In genomic region chr2:104702451-104702850, GRCh38 we compare ENCODE assay signal across 16 cellular contexts.
DNase-seq lines count a peak whose midpoint lies in the region; ATAC-seq and TF ChIP-seq lines count a peak whose summit lies in the region.
"Had no signal": no experiment of that assay in that cellular context is flagged by ENCODE, and none has a peak within 500 bp of the region (broad histone marks: within the 10 kb centered on the region; RNA-seq: fewer than 3 reads in every experiment).

No MANE protein-coding gene starts in this region.

- no peaks in the 10 kb centered on the region for H3K36me3 Mint-ChIP-seq in activated naive CD4-positive, alpha-beta T cell treated with anti-CD3 and anti-CD28 coated beads, Interleukin-2, amount 10 ng/mL, durations not matched to agents 7 days and 5 days
- H3K36me3 Mint-ChIP-seq in mesothelial cell of epicardium, result no peaks in the 10 kb centered on the region
- H3K36me3 Mint-ChIP-seq: activated naive CD4-positive, alpha-beta T cell treated with anti-CD3 and anti-CD28 coated beads, Interleukin-2, amount 50 U/mL, for 72 hours; natural killer cell treated with Interleukin-12 subunit alpha and Interleukin-12 subunit beta and Interleukin-15 and Interleukin-18, amount 100 ng/mL, for 72 hours had no signal

- H3K4me1 ChIP-seq in foreskin keratinocyte (no peaks in the 10 kb centered on the region), upper lobe of right lung (no peaks in the 10 kb centered on the region)

- intact Hi-C loops in upper lobe of right lung (cut with DNase I), result no loop called here

- H3K36me3 ChIP-seq in upper lobe of right lung, result no peaks in the 10 kb centered on the region
- H3K36me3 ChIP-seq: thoracic aorta had no signal

- CTCF ChIA-PET in activated naive CD4-positive, alpha-beta T cell treated with anti-CD3 and anti-CD28 coated beads, Interleukin-2, amount 10 ng/mL, durations not matched to agents 7 days and 5 days (lab: Charles Lee), result no interaction called here

- H3K27ac ChIP-seq in foreskin keratinocyte (no peak overlapping the region), upper lobe of right lung (no peak overlapping the region)
- H3K27ac ChIP-seq: SK-N-MC, thoracic aorta had no signal

- TF ChIP-seq CTCF in foreskin keratinocyte (conservative IDR thresholded peaks at IDR 0.05) (no peak), upper lobe of right lung (IDR thresholded peaks at IDR 0.05) (no peak), mesothelial cell of epicardium (IDR thresholded peaks at IDR 0.05; ENCODE audit: unreplicated experiment) (no peak)

- H3K4me3 Mint-ChIP-seq in activated naive CD4-positive, alpha-beta T cell treated with anti-CD3 and anti-CD28 coated beads, Interleukin-2, amount 10 ng/mL, durations not matched to agents 7 days and 5 days, result no peak overlapping the region
- no peak overlapping the region for H3K4me3 Mint-ChIP-seq in mesothelial cell of epicardium
- H3K4me3 Mint-ChIP-seq: natural killer cell treated with Interleukin-12 subunit alpha and Interleukin-12 subunit beta and Interleukin-15 and Interleukin-18, amount 100 ng/mL, for 72 hours had no signal

- H3K27me3 Mint-ChIP-seq in activated naive CD4-positive, alpha-beta T cell treated with anti-CD3 and anti-CD28 coated beads, Interleukin-2, amount 10 ng/mL, durations not matched to agents 7 days and 5 days, result no peaks in the 10 kb centered on the region
- peaks cover 5% of the 10 kb centered on the region for H3K27me3 Mint-ChIP-seq in mesothelial cell of epicardium (ENCODE audit: low read depth)

- DNase-seq in NCI-H1105 (lab: John Stamatoyannopoulos, UW) (peak; percentile 85), NCI-H69 (lab: John Stamatoyannopoulos, UW) (peak; percentile 73), foreskin keratinocyte (peak; percentile 51 to 74), pons (ENCODE audit: low spot score) (peak; percentile 24), upper lobe of right lung (no peak), mesothelial cell of epicardium (ENCODE audit: low spot score in 2 of 2, unreplicated experiment in 2 of 2) (no peak)
- DNase-seq in activated naive CD4-positive, alpha-beta T cell treated with anti-CD3 and anti-CD28 coated beads, Interleukin-2, amount 10 ng/mL, durations not matched to agents 7 days and 5 days, result no peak
- DNase-seq: activated CD4-positive, alpha-beta T cell treated with anti-CD3 and anti-CD28 coated beads, Interleukin-2, amount 50 U/mL, for 1 hour; activated T-cell treated with anti-CD3 and anti-CD28 coated beads for 4 hours; central memory CD4-positive, alpha-beta T cell; right cardiac atrium had no signal

- H3K4me3 ChIP-seq in upper lobe of right lung, result no peak overlapping the region
- H3K4me3 ChIP-seq: SK-N-MC, thoracic aorta had no signal

- no peaks in the 10 kb centered on the region for H3K9me3 Mint-ChIP-seq in activated naive CD4-positive, alpha-beta T cell treated with anti-CD3 and anti-CD28 coated beads, Interleukin-2, amount 10 ng/mL, durations not matched to agents 7 days and 5 days
- H3K9me3 Mint-ChIP-seq in mesothelial cell of epicardium, result no peaks in the 10 kb centered on the region
- H3K9me3 Mint-ChIP-seq: activated naive CD4-positive, alpha-beta T cell treated with anti-CD3 and anti-CD28 coated beads, Interleukin-2, amount 50 U/mL, for 72 hours; natural killer cell treated with Interleukin-12 subunit alpha and Interleukin-12 subunit beta and Interleukin-15 and Interleukin-18, amount 100 ng/mL, for 72 hours had no signal

- no peaks in the 10 kb centered on the region for H3K4me1 Mint-ChIP-seq in activated naive CD4-positive, alpha-beta T cell treated with anti-CD3 and anti-CD28 coated beads, Interleukin-2, amount 10 ng/mL, durations not matched to agents 7 days and 5 days
- H3K4me1 Mint-ChIP-seq in mesothelial cell of epicardium, result peaks cover 27% of the 10 kb centered on the region

- ATAC-seq in foreskin keratinocyte (peak; percentile 72), upper lobe of right lung (no peak), GM21737 (IDR thresholded peaks at IDR 0.05; ENCODE audit: unreplicated experiment) (no peak)
- ATAC-seq: activated naive CD4-positive, alpha-beta T cell treated with anti-CD3 and anti-CD28 coated beads, Interleukin-2, amount 50 U/mL, for 72 hours; natural killer cell treated with Interleukin-12 subunit alpha and Interleukin-12 subunit beta and Interleukin-15 and Interleukin-18, amount 100 ng/mL, for 72 hours; right cardiac atrium had no signal

- H3K9me3 ChIP-seq in upper lobe of right lung, result no peaks in the 10 kb centered on the region
- H3K9me3 ChIP-seq: thoracic aorta had no signal

- H3K27ac Mint-ChIP-seq in activated naive CD4-positive, alpha-beta T cell treated with anti-CD3 and anti-CD28 coated beads, Interleukin-2, amount 10 ng/mL, durations not matched to agents 7 days and 5 days, result no peak overlapping the region
- H3K27ac Mint-ChIP-seq in mesothelial cell of epicardium, result no peak overlapping the region
- H3K27ac Mint-ChIP-seq: activated naive CD4-positive, alpha-beta T cell treated with anti-CD3 and anti-CD28 coated beads, Interleukin-2, amount 50 U/mL, for 72 hours; natural killer cell treated with Interleukin-12 subunit alpha and Interleukin-12 subunit beta and Interleukin-15 and Interleukin-18, amount 100 ng/mL, for 72 hours had no signal

- H3K27me3 ChIP-seq in foreskin keratinocyte (no peaks in the 10 kb centered on the region), upper lobe of right lung (no peaks in the 10 kb centered on the region)

Comparison
In these comparisons a context has a peak if more than half of its experiments do, and no peak if none do; other contexts are left out.
1. DNase-seq: peak in NCI-H1105 (single experiment), NCI-H69 (single experiment), foreskin keratinocyte (2 of 2) and pons (single experiment); none in upper lobe of right lung (single experiment), activated naive CD4-positive, alpha-beta T cell treated with anti-CD3 and anti-CD28 coated beads, Interleukin-2, amount 10 ng/mL, durations not matched to agents 7 days and 5 days (single experiment) and mesothelial cell of epicardium (0 of 2).